Comparison of ENCODE assay signal across 18 cellular contexts in genomic region chr11:21476588-21476987, GRCh38.
DNase-seq lines count a peak whose midpoint lies in the region; ATAC-seq, FAIRE-seq and TF ChIP-seq lines count a peak whose summit lies in the region.
"Had no signal": no experiment of that assay in that cellular context is flagged by ENCODE, and none has a peak within 500 bp of the region (broad histone marks: within the 10 kb centered on the region; RNA-seq: fewer than 3 reads in every experiment).

No MANE protein-coding gene starts in this region.

- H3K4me3 ChIP-seq in H1 (ENCODE audit: extremely low read depth in 1 of 4, insufficient read depth in 2 of 4, low read depth in 3 of 4, low read length in 4 of 4): no peak overlapping the region
- H3K4me3 ChIP-seq: GM23248 had no signal

- H3K79me1 ChIP-seq in H9 (ENCODE audit: insufficient read depth, low read depth, low read length, poor library complexity, severe bottlenecking) (no peaks in the 10 kb centered on the region), H1 (ENCODE audit: low read depth, low read length) (no peaks in the 10 kb centered on the region)

- no peak overlapping the region for H3K18ac ChIP-seq in H9 (ENCODE audit: insufficient read length, low read depth, low read length)
- H3K18ac ChIP-seq in H1 (ENCODE audit: extremely low read depth, low read length): no peak overlapping the region

- H3K27me3 Mint-ChIP-seq in H9 (ENCODE audit: low read depth): no peaks in the 10 kb centered on the region
- H3K27me3 Mint-ChIP-seq in WTC11 (ENCODE audit: low read depth): no peaks in the 10 kb centered on the region
- H3K27me3 Mint-ChIP-seq: CD4-positive, alpha-beta memory T cell had no signal

- ATAC-seq in WTC11: peak; percentile 53
- ATAC-seq in GM19324 (IDR thresholded peaks at IDR 0.05; ENCODE audit: low FRiP score, unreplicated experiment): no peak
- no peak for ATAC-seq in HG02973 (IDR thresholded peaks at IDR 0.05; ENCODE audit: unreplicated experiment)
- ATAC-seq: HCT116 had no signal

- DNase-seq in H9: no peak
- DNase-seq in WTC11 (ENCODE audit: low spot score): no peak
- DNase-seq in H1 (ENCODE audit: low read depth in 1 of 2, low spot score in 2 of 2): no peak
- no peak for DNase-seq in NCI-H2029 (lab: John Stamatoyannopoulos, UW)
- no peak for DNase-seq in NCI-H1694 treated with DMSO at 0.1 percent for 48 hours (lab: John Stamatoyannopoulos, UW)
- DNase-seq: C1 segment of cervical spinal cord; Calu3; CD4-positive, alpha-beta memory T cell; COR-L47; DMS53; DND-41; GM23248 had no signal

- no peak for TF ChIP-seq CTCF in H9 (conservative IDR thresholded peaks at IDR 0.05)
- no peak for TF ChIP-seq CTCF in WTC11 (IDR thresholded peaks at IDR 0.05)
- no peak for TF ChIP-seq CTCF in H1 (IDR thresholded peaks at IDR 0.05; ENCODE audit: control extremely low read depth in 1 of 3, insufficient read depth in 1 of 3, low read depth in 1 of 3, low read length in 3 of 3)

- no peak overlapping the region for H3K4ac ChIP-seq in H9 (ENCODE audit: low read depth, low read length)
- no peak overlapping the region for H3K4ac ChIP-seq in H1 (replicated peaks; ENCODE audit: insufficient read length, low read depth, low read length)

- H2BK5ac ChIP-seq in H9 (ENCODE audit: insufficient read length, low read length) (no peak overlapping the region), H1 (ENCODE audit: low read depth, low read length) (0 out of 2 replicates have a peak overlapping the region, but pooled peaks have one; percentile 10)

- no peak overlapping the region for H2BK12ac ChIP-seq in H9 (ENCODE audit: insufficient read length, low read depth, low read length)
- no peak overlapping the region for H2BK12ac ChIP-seq in H1 (ENCODE audit: low read depth, low read length)

- H3K27ac Mint-ChIP-seq in H9 (no peak overlapping the region; a peak in 2 of 7 replicates), WTC11 (peak overlapping the region; percentile 9)
- H3K27ac Mint-ChIP-seq: CD4-positive, alpha-beta memory T cell had no signal

- H3K9me3 ChIP-seq in H9 (ENCODE audit: control insufficient read depth, low read depth, low read length): no peaks in the 10 kb centered on the region
- no peaks in the 10 kb centered on the region for H3K9me3 ChIP-seq in H1 (ENCODE audit: insufficient read depth in 2 of 2, low read depth in 1 of 2, low read length in 1 of 2)

- CTCF ChIA-PET in WTC11 (lab: Charles Lee): no interaction called here
- CTCF ChIA-PET in H1 (lab: Charles Lee; ENCODE audit: partially characterized antibody): interaction anchor here (1.3 to 1.9 kb wide), 2 partner anchors 9 to 35 kb away, joined by 5 read pairs; no protein-coding TSS in a partner anchor

- H2BK15ac ChIP-seq in H9 (ENCODE audit: low read depth, low read length) (no peak overlapping the region), H1 (ENCODE audit: low read length) (no peak overlapping the region)

- TF ChIP-seq EP300 in H1 (IDR thresholded peaks at IDR 0.05; ENCODE audit: borderline replicate concordance in 1 of 2, low read depth in 2 of 2, low read length in 2 of 2): no peak

- H3K36me3 ChIP-seq in H1 (ENCODE audit: control insufficient read depth in 2 of 4, insufficient read depth in 4 of 4, low read length in 3 of 4): no peaks in the 10 kb centered on the region

- H3K23ac ChIP-seq in H9 (ENCODE audit: insufficient read length, low read depth, low read length) (no peak overlapping the region), H1 (ENCODE audit: insufficient read length) (no peak overlapping the region)

- H3K23me2 ChIP-seq in H9 (ENCODE audit: insufficient read length, low read depth, low read length, poor library complexity, severe bottlenecking) (no peaks in the 10 kb centered on the region), H1 (ENCODE audit: low read depth, low read length) (no peaks in the 10 kb centered on the region)

- H3K27ac ChIP-seq in H9 (ENCODE audit: insufficient read length, low read depth, low read length): no peak overlapping the region
- H3K27ac ChIP-seq in H1 (ENCODE audit: low read depth, low read length): no peak overlapping the region
- H3K27ac ChIP-seq: GM23248 had no signal

- H4K5ac ChIP-seq in H9 (ENCODE audit: insufficient read length, low read depth, low read length): no peak overlapping the region
- H4K5ac ChIP-seq in H1 (ENCODE audit: insufficient read length, low read depth, low read length): no peak overlapping the region

- H2BK20ac ChIP-seq in H9 (ENCODE audit: low read depth, low read length, poor library complexity, severe bottlenecking) (no peak overlapping the region), H1 (ENCODE audit: low read length) (no peak overlapping the region)

- H2BK120ac ChIP-seq in H9 (ENCODE audit: low read depth, low read length, poor library complexity, severe bottlenecking) (no peak overlapping the region), H1 (replicated peaks; ENCODE audit: low read depth, low read length) (no peak overlapping the region)

- H3K4me3 Mint-ChIP-seq in H9 (no peak overlapping the region), WTC11 (no peak overlapping the region; the same call in 1 of the 2 replicates)
- H3K4me3 Mint-ChIP-seq: CD4-positive, alpha-beta memory T cell had no signal

- TF ChIP-seq POLR2A in H1 (IDR thresholded peaks at IDR 0.05; ENCODE audit: control extremely low read depth in 1 of 2, low read depth in 2 of 2, low read length in 2 of 2): no peak

- H4K91ac ChIP-seq in H9 (ENCODE audit: insufficient read length, low read depth, low read length): no peak overlapping the region
- no peak overlapping the region for H4K91ac ChIP-seq in H1 (replicated peaks; ENCODE audit: insufficient read length, low read length)

- FAIRE-seq in H1 (lab: Jason Lieb, UNC): no peak
- FAIRE-seq: G401.6, GM19239, H54 had no signal

- H4K8ac ChIP-seq in H9 (replicated peaks; ENCODE audit: insufficient read length, low read depth, low read length) (no peak overlapping the region), H1 (ENCODE audit: extremely low read depth, insufficient read depth, low read length) (no peak overlapping the region)

- no peak overlapping the region for H3K56ac ChIP-seq in H9 (ENCODE audit: insufficient read length, low read depth, low read length)
- no peak overlapping the region for H3K56ac ChIP-seq in H1 (replicated peaks; ENCODE audit: insufficient read length, low read depth, low read length)

- H3K9ac ChIP-seq in H9 (ENCODE audit: extremely low read depth, insufficient read length, low read length) (no peak overlapping the region), H1 (replicated peaks in 1 of 4; ENCODE audit: extremely low read depth in 1 of 4, low read depth in 3 of 4, low read length in 3 of 4) (no peak overlapping the region)
- H3K9ac ChIP-seq: GM23248 had no signal

- peak overlapping the region; percentile 4 for H3K4me2 ChIP-seq in H9 (ENCODE audit: insufficient read depth, insufficient read length, low read length)
- H3K4me2 ChIP-seq in H1 (ENCODE audit: insufficient read depth in 1 of 2, low read depth in 2 of 2, low read length in 2 of 2): peak overlapping the region in 1 of 2 experiments; percentile 58; a peak in 2 of 4 replicates

- no peak overlapping the region for H3T11ph ChIP-seq in H9 (ENCODE audit: low read length)

- H3K4me1 ChIP-seq in H9 (ENCODE audit: insufficient read depth, low read length) (peaks cover 5% of the 10 kb centered on the region; the same call in 1 of the 2 replicates), H1 (replicated peaks in 1 of 4; ENCODE audit: control insufficient read depth in 3 of 4, insufficient read depth in 4 of 4, low read length in 3 of 4) (peaks cover 5 to 7% (median 6%) of the 10 kb centered on the region in 4 experiments; a peak in 3 of 7 replicates)

- no peaks in the 10 kb centered on the region for H3K79me2 ChIP-seq in H9 (ENCODE audit: insufficient read depth, low read length)
- no peaks in the 10 kb centered on the region for H3K79me2 ChIP-seq in H1 (ENCODE audit: control insufficient read depth in 1 of 2, insufficient read depth in 2 of 2, low read length in 2 of 2)

- H4K20me1 ChIP-seq in H9 (ENCODE audit: control insufficient read depth, insufficient read depth, insufficient read length): no peaks in the 10 kb centered on the region
- no peaks in the 10 kb centered on the region for H4K20me1 ChIP-seq in H1 (replicated peaks in 1 of 2; ENCODE audit: control insufficient read depth in 1 of 2, insufficient read depth in 2 of 2, low read length in 2 of 2)

- no peak overlapping the region for H2AFZ ChIP-seq in H9 (ENCODE audit: low read length)
- H2AFZ ChIP-seq in H1 (ENCODE audit: low read length): peak overlapping the region; percentile 97; the same call in 1 of the 2 replicates
- H2AFZ ChIP-seq: GM23248 had no signal

- H3K9me3 Mint-ChIP-seq in H9: no peaks in the 10 kb centered on the region; a peak in 1 of 5 replicates
- H3K9me3 Mint-ChIP-seq in WTC11: 0 out of 2 replicates have a peak, but pooled peaks cover 3% of the 10 kb centered on the region

- POLR2A ChIA-PET in WTC11 (lab: Charles Lee): no interaction called here
- POLR2A ChIA-PET in H1 (lab: Charles Lee; ENCODE audit: partially characterized antibody): no interaction called here

- WGBS in H9 (ENCODE audit: extremely low coverage, insufficient read length, low lambda C conversion rate): no CpG with 5 or more reads among the region's 4 CpGs
- WGBS in H1 (ENCODE audit: extremely low coverage in 1 of 2, insufficient coverage in 1 of 2, insufficient read length in 1 of 2, insufficient replicate concordance in 2 of 2, low coverage in 1 of 2, low lambda C conversion rate in 2 of 2, missing lambda C conversion rate in 1 of 2), 2 experiments: 74% methylated on average over 4 of the region's 4 CpGs; no CpG with 5 or more reads in 1 of the 2 experiments

- H2AK5ac ChIP-seq in H9 (ENCODE audit: insufficient read length, low read length) (no peak overlapping the region), H1 (ENCODE audit: low read depth, low read length) (no peak overlapping the region)

- H3K14ac ChIP-seq in H9 (ENCODE audit: insufficient read depth, low read length) (no peak overlapping the region), H1 (ENCODE audit: insufficient read length) (no peak overlapping the region)

- H3K27me3 ChIP-seq in H9 (ENCODE audit: insufficient read depth, low read length) (no peaks in the 10 kb centered on the region), H1 (replicated peaks in 1 of 4; ENCODE audit: control insufficient read depth in 3 of 4, extremely low read depth in 1 of 4, insufficient read depth in 3 of 4, low read length in 3 of 4) (no peaks in the 10 kb centered on the region)

- TF ChIP-seq RAD21 in H1 (IDR thresholded peaks at IDR 0.05 in 1 of 2, conservative IDR thresholded peaks at IDR 0.05 in 1 of 2; ENCODE audit: low read depth in 2 of 2, low read length in 2 of 2): no peak

- peaks cover 10 to 20% of the 10 kb centered on the region in 2 experiments for H3K4me1 Mint-ChIP-seq in H9
- H3K4me1 Mint-ChIP-seq in WTC11: peaks cover 18% of the 10 kb centered on the region
- H3K4me1 Mint-ChIP-seq: CD4-positive, alpha-beta memory T cell had no signal

- H3K36me3 Mint-ChIP-seq in H9 (ENCODE audit: insufficient read depth in 1 of 3, low read depth in 3 of 3): no peaks in the 10 kb centered on the region
- no peaks in the 10 kb centered on the region for H3K36me3 Mint-ChIP-seq in WTC11
- H3K36me3 Mint-ChIP-seq: CD4-positive, alpha-beta memory T cell had no signal

TF ChIP-seq in H1, 55 proteins besides CTCF, POLR2A, EP300 and RAD21 (continues in another document):
- TF ChIP-seq GABPA (IDR thresholded peaks at IDR 0.05; ENCODE audit: borderline replicate concordance, insufficient read depth, low read length) (no peak), POLR2AphosphoS5 (IDR thresholded peaks at IDR 0.05; ENCODE audit: low read depth, low read length) (no peak), SP4 (IDR thresholded peaks at IDR 0.05; ENCODE audit: low read length) (no peak)
